ENCODE assay signal across 1 cellular context in the genomic region with DNA sequence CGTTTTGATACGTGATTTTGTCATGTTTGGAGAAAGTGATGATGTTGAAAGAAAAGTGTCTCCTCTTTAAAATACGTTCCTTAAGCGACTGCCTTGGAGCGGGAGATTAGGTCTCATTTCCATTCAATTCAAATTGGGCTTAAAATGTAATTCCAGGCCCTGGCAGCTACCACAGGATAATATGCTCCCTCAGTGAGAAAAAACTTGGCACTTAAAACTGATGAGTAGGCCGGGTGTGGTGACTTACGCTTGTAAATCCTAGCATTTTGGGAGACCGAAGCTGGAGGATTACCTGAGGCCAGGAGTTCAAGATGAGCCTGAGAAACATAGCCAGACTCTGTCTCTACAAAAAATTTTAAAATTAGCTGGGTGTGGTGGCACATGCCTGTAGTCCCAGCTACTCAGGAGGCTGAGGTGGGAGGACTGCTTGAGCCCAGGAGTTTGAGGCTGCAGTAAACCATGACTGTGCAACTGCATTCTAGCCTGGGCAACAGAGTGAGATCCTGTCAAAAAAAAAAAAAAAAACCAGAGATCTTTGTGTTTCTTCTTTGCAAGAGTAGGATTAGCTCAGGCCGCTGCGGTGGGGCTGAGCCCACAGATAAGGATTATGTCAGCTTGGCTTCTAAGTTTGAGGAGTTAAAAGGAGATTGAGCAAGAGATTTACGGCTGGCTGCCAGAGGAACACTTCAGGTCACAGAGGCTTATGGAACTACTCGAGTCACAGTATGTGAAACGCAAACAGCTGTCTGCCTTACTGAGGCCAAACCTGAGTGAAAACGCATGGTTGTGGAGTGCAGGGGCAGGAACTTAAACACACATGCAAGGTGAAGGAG.
TF ChIP-seq lines count a peak whose summit lies in the region.

No MANE protein-coding gene starts in this region.

TF ChIP-seq in HepG2, 621 proteins besides CTCF, POLR2A, EP300 and RAD21 (continued from another document):
- TF ChIP-seq, protein P1, sequence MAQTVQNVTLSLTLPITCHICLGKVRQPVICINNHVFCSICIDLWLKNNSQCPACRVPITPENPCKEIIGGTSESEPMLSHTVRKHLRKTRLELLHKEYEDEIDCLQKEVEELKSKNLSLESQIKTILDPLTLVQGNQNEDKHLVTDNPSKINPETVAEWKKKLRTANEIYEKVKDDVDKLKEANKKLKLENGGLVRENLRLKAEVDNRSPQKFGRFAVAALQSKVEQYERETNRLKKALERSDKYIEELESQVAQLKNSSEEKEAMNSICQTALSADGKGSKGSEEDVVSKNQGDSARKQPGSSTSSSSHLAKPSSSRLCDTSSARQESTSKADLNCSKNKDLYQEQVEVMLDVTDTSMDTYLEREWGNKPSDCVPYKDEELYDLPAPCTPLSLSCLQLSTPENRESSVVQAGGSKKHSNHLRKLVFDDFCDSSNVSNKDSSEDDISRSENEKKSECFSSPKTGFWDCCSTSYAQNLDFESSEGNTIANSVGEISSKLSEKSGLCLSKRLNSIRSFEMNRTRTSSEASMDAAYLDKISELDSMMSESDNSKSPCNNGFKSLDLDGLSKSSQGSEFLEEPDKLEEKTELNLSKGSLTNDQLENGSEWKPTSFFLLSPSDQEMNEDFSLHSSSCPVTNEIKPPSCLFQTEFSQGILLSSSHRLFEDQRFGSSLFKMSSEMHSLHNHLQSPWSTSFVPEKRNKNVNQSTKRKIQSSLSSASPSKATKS (CRISPR knock-in tag; IDR thresholded peaks at IDR 0.05): no peak
- TF ChIP-seq BCL6 (CRISPR knock-in tag; IDR thresholded peaks at IDR 0.05) (no peak), RNF2 (conservative IDR thresholded peaks at IDR 0.05; ENCODE audit: low read depth) (no peak)
TF ChIP-seq in HepG2: peak in this region for 0.
